In genomic region chr22:37209140-37209845, GRCh38 we compare ENCODE assay signal across 28 cellular contexts. TPM values are rescaled to one million over a fixed set of nuclear protein-coding genes. Genes with fewer than 3 reads are reported as not detected.
A peak's percentile ranks its signal among the peaks of the same experiment; 100 is the strongest.
DNase-seq lines count a peak whose midpoint lies in the region; ATAC-seq, FAIRE-seq and TF ChIP-seq lines count a peak whose summit lies in the region.
"Had no signal": no experiment of that assay in that cellular context is flagged by ENCODE, and none has a peak within 500 bp of the region (broad histone marks: within the 10 kb centered on the region; RNA-seq: fewer than 3 reads in every experiment).

No MANE protein-coding gene starts in this region.

- no peak for ATAC-seq in activated CD4-positive, alpha-beta T cell treated with anti-CD3 and anti-CD28 coated beads for 36 hours
- ATAC-seq in CD4-positive, alpha-beta T cell (ENCODE audit: poor library complexity), result no peak
- ATAC-seq: gastrocnemius medialis; HepG2; stimulated activated naive CD8-positive, alpha-beta T cell treated with anti-CD3 and anti-CD28 coated beads, Interleukin-15, amount 100 ng/mL, for 72 hours had no signal

- no peak for TF ChIP-seq POLR2A in erythroblast (IDR thresholded peaks at IDR 0.05; ENCODE audit: low read length)

- intact Hi-C loops in activated CD4-positive, alpha-beta T cell treated with anti-CD3 and anti-CD28 coated beads for 36 hours (cut with DNase I, micrococcal nuclease), result no loop called here
- intact Hi-C loops in CD4-positive, alpha-beta T cell (cut with DNase I, micrococcal nuclease), result no loop called here

- no peak overlapping the region for H3K27ac ChIP-seq in CD4-positive, alpha-beta T cell (ENCODE audit: low read depth, low read length)
- H3K27ac ChIP-seq: esophagus squamous epithelium, gastrocnemius medialis had no signal

- H3K27ac Mint-ChIP-seq in activated CD4-positive, alpha-beta T cell treated with anti-CD3 and anti-CD28 coated beads for 36 hours, result no peak overlapping the region
- H3K27ac Mint-ChIP-seq in CD4-positive, alpha-beta T cell, result peak overlapping the region; percentile 90
- H3K27ac Mint-ChIP-seq in chondrocyte (ENCODE audit: unreplicated experiment) (no peak overlapping the region), progenitor cell of endocrine pancreas (peak overlapping the region; percentile 41)

- peak; percentile 3 for DNase-seq in activated CD4-positive, alpha-beta T cell treated with anti-CD3 and anti-CD28 coated beads for 36 hours
- DNase-seq in activated CD4-positive, alpha-beta T cell treated with anti-CD3 and anti-CD28 coated beads, Interleukin-2, amount 50 U/mL, for 4 hours, result no peak
- peak in 1 of 10 experiments; percentile 29 for DNase-seq in CD4-positive, alpha-beta T cell
- peak; percentile 44 for DNase-seq in chondrocyte (ENCODE audit: low spot score)
- DNase-seq in progenitor cell of endocrine pancreas (ENCODE audit: low spot score, unreplicated experiment), result no peak
- DNase-seq in erythroblast (lab: John Stamatoyannopoulos, UW), result no peak
- no peak for DNase-seq in urothelium cell line (ENCODE audit: low spot score)
- DNase-seq in epidermal melanocyte (ENCODE audit: insufficient read length, low spot score), result no peak
- DNase-seq: activated CD4-positive, alpha-beta T cell treated with anti-CD3 and anti-CD28 coated beads, Interleukin-2, amount 50 U/mL, for 1 hour; activated gamma-delta T cell treated with Interleukin-2 at 50 U/mL for 16 hours; effector CD8-positive, alpha-beta T cell; EL; esophagus squamous epithelium; gastrocnemius medialis; hippocampal formation; NCI-H1048; NCI-H187; NCI-H2227 treated with DMSO at 0.1 percent for 48 hours; NCI-H82; OCI-M1; SHP77; small intestine; stimulated activated CD4-positive, alpha-beta T cell treated with anti-CD3 and anti-CD28 coated beads, Interleukin-4, amount 100 ng/mL, for 24 hours; stimulated activated naive CD8-positive, alpha-beta T cell treated with anti-CD3 and anti-CD28 coated beads, Interleukin-15, amount 100 ng/mL, for 72 hours; trophoblast cell had no signal

- TF ChIP-seq CTCF in CD4-positive, alpha-beta T cell (IDR thresholded peaks at IDR 0.05), result no peak
- no peak for TF ChIP-seq CTCF in chondrocyte (IDR thresholded peaks at IDR 0.05)
- no peak for TF ChIP-seq CTCF in progenitor cell of endocrine pancreas (IDR thresholded peaks at IDR 0.05; ENCODE audit: unreplicated experiment)

- FAIRE-seq in urothelium cell line (lab: Jason Lieb, UNC), result no peak
- FAIRE-seq: A204.1, HepG2, small intestine, TTC549 had no signal

- CTCF ChIA-PET in activated CD4-positive, alpha-beta T cell treated with anti-CD3 and anti-CD28 coated beads for 36 hours (lab: Charles Lee), result interaction anchor here (0.6 to 3.2 kb wide), 6 partner anchors 10 to 433 kb away, joined by 3 to 16 read pairs (median 4); partner anchors contain the start of gene IFT27
- CTCF ChIA-PET in CD4-positive, alpha-beta T cell (lab: Charles Lee), result interaction anchor here (1.4 to 2.2 kb wide), 3 partner anchors 10 to 52 kb away, joined by 3 to 5 read pairs (median 5); no protein-coding TSS in a partner anchor

- H3K9me3 Mint-ChIP-seq in activated CD4-positive, alpha-beta T cell treated with anti-CD3 and anti-CD28 coated beads for 36 hours (ENCODE audit: low read depth), result no peaks in the 10 kb centered on the region
- no peaks in the 10 kb centered on the region for H3K9me3 Mint-ChIP-seq in CD4-positive, alpha-beta T cell
- H3K9me3 Mint-ChIP-seq in chondrocyte (ENCODE audit: low read depth), result no peaks in the 10 kb centered on the region
- no peaks in the 10 kb centered on the region for H3K9me3 Mint-ChIP-seq in progenitor cell of endocrine pancreas (ENCODE audit: low read depth)
- H3K9me3 Mint-ChIP-seq: stimulated activated naive CD8-positive, alpha-beta T cell treated with anti-CD3 and anti-CD28 coated beads, Interleukin-15, amount 100 ng/mL, for 72 hours had no signal

- no peaks in the 10 kb centered on the region for H3K27me3 ChIP-seq in CD4-positive, alpha-beta T cell (ENCODE audit: control insufficient read depth, insufficient read depth, low read length)

- peaks cover 43% of the 10 kb centered on the region for H3K4me1 Mint-ChIP-seq in activated CD4-positive, alpha-beta T cell treated with anti-CD3 and anti-CD28 coated beads for 36 hours
- H3K4me1 Mint-ChIP-seq in CD4-positive, alpha-beta T cell (ENCODE audit: low read depth), result peaks cover 55% of the 10 kb centered on the region
- peaks cover 10% of the 10 kb centered on the region for H3K4me1 Mint-ChIP-seq in chondrocyte (ENCODE audit: low read depth)
- H3K4me1 Mint-ChIP-seq in progenitor cell of endocrine pancreas (ENCODE audit: low read depth), result peaks cover 18% of the 10 kb centered on the region

- POLR2A ChIA-PET in activated CD4-positive, alpha-beta T cell treated with anti-CD3 and anti-CD28 coated beads for 36 hours (lab: Charles Lee), result interaction anchor here (0.6 to 1.0 kb wide), 2 partner anchors 10 to 26 kb away, joined by 3 read pairs; no protein-coding TSS in a partner anchor
- POLR2A ChIA-PET in CD4-positive, alpha-beta T cell (lab: Charles Lee), result interaction anchor here (0.7 to 3.3 kb wide), 9 partner anchors 8 to 55 kb away, joined by 3 to 15 read pairs (median 7); no protein-coding TSS in a partner anchor

- H3K36me3 Mint-ChIP-seq in activated CD4-positive, alpha-beta T cell treated with anti-CD3 and anti-CD28 coated beads for 36 hours (ENCODE audit: low read depth), result peaks cover 5% of the 10 kb centered on the region
- peaks cover 16% of the 10 kb centered on the region for H3K36me3 Mint-ChIP-seq in CD4-positive, alpha-beta T cell (ENCODE audit: low read depth)
- H3K36me3 Mint-ChIP-seq in chondrocyte (ENCODE audit: low read depth) (no peaks in the 10 kb centered on the region), progenitor cell of endocrine pancreas (ENCODE audit: insufficient read depth) (no peaks in the 10 kb centered on the region)

- H3K9me3 ChIP-seq in CD4-positive, alpha-beta T cell (ENCODE audit: control insufficient read depth, low read length), result no peaks in the 10 kb centered on the region
- H3K9me3 ChIP-seq: esophagus squamous epithelium, gastrocnemius medialis had no signal

- H3K27me3 Mint-ChIP-seq in activated CD4-positive, alpha-beta T cell treated with anti-CD3 and anti-CD28 coated beads for 36 hours, result no peaks in the 10 kb centered on the region
- no peaks in the 10 kb centered on the region for H3K27me3 Mint-ChIP-seq in CD4-positive, alpha-beta T cell
- H3K27me3 Mint-ChIP-seq in chondrocyte (ENCODE audit: low read depth), result peaks cover 7% of the 10 kb centered on the region
- H3K27me3 Mint-ChIP-seq in progenitor cell of endocrine pancreas, result peaks cover 12% of the 10 kb centered on the region
- H3K27me3 Mint-ChIP-seq: stimulated activated naive CD8-positive, alpha-beta T cell treated with anti-CD3 and anti-CD28 coated beads, Interleukin-15, amount 100 ng/mL, for 72 hours had no signal

- no peak overlapping the region for H3K4me3 Mint-ChIP-seq in activated CD4-positive, alpha-beta T cell treated with anti-CD3 and anti-CD28 coated beads for 36 hours
- no peak overlapping the region for H3K4me3 Mint-ChIP-seq in CD4-positive, alpha-beta T cell
- H3K4me3 Mint-ChIP-seq in chondrocyte (ENCODE audit: unreplicated experiment) (no peak overlapping the region), progenitor cell of endocrine pancreas (ENCODE audit: low read depth) (no peak overlapping the region)

RNA-seq across cellular contexts. Expression of gene SSTR3, which starts 3.0 kb away (rescaled TPM):
- total RNA-seq in activated CD4-positive, alpha-beta T cell treated with anti-CD3 and anti-CD28 coated beads for 36 hours, result 10 to 100 TPM; 14.8 to 15.6 TPM
- 1 to 10 TPM; 1.9 to 2.1 TPM for total RNA-seq in CD4-positive, alpha-beta T cell
- not detected in 3 replicates for total RNA-seq in chondrocyte
- 1.3 and 1.9 TPM in 2 replicates for total RNA-seq in progenitor cell of endocrine pancreas
- total RNA-seq: esophagus squamous epithelium, gastrocnemius medialis had no signal

RNA-seq across cellular contexts. Expression of gene C1QTNF6, which starts 21.2 kb away (rescaled TPM):
- 1 to 10 TPM; 8.4 to 8.7 TPM for total RNA-seq in activated CD4-positive, alpha-beta T cell treated with anti-CD3 and anti-CD28 coated beads for 36 hours
- 10 to 100 TPM; 11.9 to 12.1 TPM for total RNA-seq in CD4-positive, alpha-beta T cell
- total RNA-seq in chondrocyte, result 11.3 to 27.7 TPM (median 14.6 TPM) in 3 replicates
- 13.8 and 14.5 TPM in 2 replicates for total RNA-seq in progenitor cell of endocrine pancreas

RNA-seq across cellular contexts. Expression of gene RAC2, which starts 34.8 kb away (rescaled TPM):
- 100 to 1,000 TPM; 692 to 930 TPM for total RNA-seq in activated CD4-positive, alpha-beta T cell treated with anti-CD3 and anti-CD28 coated beads for 36 hours
- total RNA-seq in CD4-positive, alpha-beta T cell, result 100 to 1,000 TPM; 174 to 180 TPM
- total RNA-seq in chondrocyte, result 0.20 TPM in 1 of 3 replicates, not detected in the others
- total RNA-seq in progenitor cell of endocrine pancreas, result 1.7 and 1.9 TPM in 2 replicates
- total RNA-seq: HepG2 had no signal

RNA-seq across cellular contexts. Expression of gene IL2RB, which starts 59.6 kb away (rescaled TPM):
- total RNA-seq in activated CD4-positive, alpha-beta T cell treated with anti-CD3 and anti-CD28 coated beads for 36 hours, result 100 to 1,000 TPM; 204 to 231 TPM
- 10 to 100 TPM; 47.5 to 49.6 TPM for total RNA-seq in CD4-positive, alpha-beta T cell
- total RNA-seq in chondrocyte (0.37 TPM in 1 of 3 replicates, not detected in the others), progenitor cell of endocrine pancreas (not detected in 2 replicates)
- total RNA-seq: HepG2 had no signal

Comparison
In these comparisons a context has a peak if more than half of its experiments do, and no peak if none do; other contexts are left out.
1. DNase-seq: peak in activated CD4-positive, alpha-beta T cell treated with anti-CD3 and anti-CD28 coated beads for 36 hours (single experiment) and chondrocyte (single experiment); none in activated CD4-positive, alpha-beta T cell treated with anti-CD3 and anti-CD28 coated beads, Interleukin-2, amount 50 U/mL, for 4 hours (0 of 2), progenitor cell of endocrine pancreas (single experiment), erythroblast (0 of 2), urothelium cell line (single experiment) and epidermal melanocyte (single experiment).
2. H3K27ac Mint-ChIP-seq: peak in CD4-positive, alpha-beta T cell (single experiment) and progenitor cell of endocrine pancreas (single experiment); none in activated CD4-positive, alpha-beta T cell treated with anti-CD3 and anti-CD28 coated beads for 36 hours (single experiment) and chondrocyte (single experiment).
3. RNA of gene RAC2, which starts 34.8 kb away (total RNA-seq): 692 to 930 TPM in activated CD4-positive, alpha-beta T cell treated with anti-CD3 and anti-CD28 coated beads for 36 hours and 174 to 180 TPM in CD4-positive, alpha-beta T cell; 1.7 to 1.9 TPM in progenitor cell of endocrine pancreas and 0.20 TPM in chondrocyte; every median in the first group is over 10 times any median in the second.